In the genomic region with DNA sequence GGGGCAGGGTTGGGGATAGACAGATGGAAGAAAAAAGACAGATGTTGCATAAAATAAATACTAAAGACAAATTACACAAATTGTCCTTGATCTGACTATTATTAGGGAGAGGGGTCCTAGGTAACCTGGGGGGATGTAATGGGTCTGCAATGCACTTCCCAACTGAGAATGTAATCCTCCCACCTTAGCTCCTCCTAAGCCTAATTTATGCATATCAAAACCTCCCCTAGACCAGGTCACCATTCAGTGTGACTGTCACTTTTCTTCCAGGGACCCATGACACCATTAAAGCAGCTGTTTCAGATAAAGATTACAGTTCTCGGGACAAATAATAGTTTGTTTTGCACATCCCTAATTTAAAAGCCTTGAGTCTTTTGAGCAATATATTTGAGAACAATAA, we compare ENCODE assay signal across 1 cellular context.
TF ChIP-seq lines count a peak whose summit lies in the region.

No MANE protein-coding gene starts in this region.

TF ChIP-seq in GM12878, 131 proteins besides CTCF, POLR2A, EP300 and RAD21:
- TF ChIP-seq ELK1 (IDR thresholded peaks at IDR 0.05; ENCODE audit: low read depth, low read length), result no peak
- TF ChIP-seq NFXL1 (IDR thresholded peaks at IDR 0.05; ENCODE audit: borderline replicate concordance), result no peak
- no peak for TF ChIP-seq IRF3 (IDR thresholded peaks at IDR 0.05)
- no peak for TF ChIP-seq HDAC6 (IDR thresholded peaks at IDR 0.05; ENCODE audit: unreplicated experiment)
- TF ChIP-seq, protein P1, sequence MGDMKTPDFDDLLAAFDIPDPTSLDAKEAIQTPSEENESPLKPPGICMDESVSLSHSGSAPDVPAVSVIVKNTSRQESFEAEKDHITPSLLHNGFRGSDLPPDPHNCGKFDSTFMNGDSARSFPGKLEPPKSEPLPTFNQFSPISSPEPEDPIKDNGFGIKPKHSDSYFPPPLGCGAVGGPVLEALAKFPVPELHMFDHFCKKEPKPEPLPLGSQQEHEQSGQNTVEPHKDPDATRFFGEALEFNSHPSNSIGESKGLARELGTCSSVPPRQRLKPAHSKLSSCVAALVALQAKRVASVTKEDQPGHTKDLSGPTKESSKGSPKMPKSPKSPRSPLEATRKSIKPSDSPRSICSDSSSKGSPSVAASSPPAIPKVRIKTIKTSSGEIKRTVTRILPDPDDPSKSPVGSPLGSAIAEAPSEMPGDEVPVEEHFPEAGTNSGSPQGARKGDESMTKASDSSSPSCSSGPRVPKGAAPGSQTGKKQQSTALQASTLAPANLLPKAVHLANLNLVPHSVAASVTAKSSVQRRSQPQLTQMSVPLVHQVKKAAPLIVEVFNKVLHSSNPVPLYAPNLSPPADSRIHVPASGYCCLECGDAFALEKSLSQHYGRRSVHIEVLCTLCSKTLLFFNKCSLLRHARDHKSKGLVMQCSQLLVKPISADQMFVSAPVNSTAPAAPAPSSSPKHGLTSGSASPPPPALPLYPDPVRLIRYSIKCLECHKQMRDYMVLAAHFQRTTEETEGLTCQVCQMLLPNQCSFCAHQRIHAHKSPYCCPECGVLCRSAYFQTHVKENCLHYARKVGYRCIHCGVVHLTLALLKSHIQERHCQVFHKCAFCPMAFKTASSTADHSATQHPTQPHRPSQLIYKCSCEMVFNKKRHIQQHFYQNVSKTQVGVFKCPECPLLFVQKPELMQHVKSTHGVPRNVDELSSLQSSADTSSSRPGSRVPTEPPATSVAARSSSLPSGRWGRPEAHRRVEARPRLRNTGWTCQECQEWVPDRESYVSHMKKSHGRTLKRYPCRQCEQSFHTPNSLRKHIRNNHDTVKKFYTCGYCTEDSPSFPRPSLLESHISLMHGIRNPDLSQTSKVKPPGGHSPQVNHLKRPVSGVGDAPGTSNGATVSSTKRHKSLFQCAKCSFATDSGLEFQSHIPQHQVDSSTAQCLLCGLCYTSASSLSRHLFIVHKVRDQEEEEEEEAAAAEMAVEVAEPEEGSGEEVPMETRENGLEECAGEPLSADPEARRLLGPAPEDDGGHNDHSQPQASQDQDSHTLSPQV (IDR thresholded peaks at IDR 0.05), result no peak
- no peak for TF ChIP-seq EZH2 (IDR thresholded peaks at IDR 0.05; ENCODE audit: borderline replicate concordance, control insufficient read depth, low read depth, low read length)
TF ChIP-seq in GM12878: peak in this region for 0.
